In genomic region chr14:30015471-30015870, GRCh38 we compare ENCODE assay signal across 19 cellular contexts.
DNase-seq lines count a peak whose midpoint lies in the region; ATAC-seq and TF ChIP-seq lines count a peak whose summit lies in the region.
"Had no signal": no experiment of that assay in that cellular context is flagged by ENCODE, and none has a peak within 500 bp of the region (broad histone marks: within the 10 kb centered on the region; RNA-seq: fewer than 3 reads in every experiment).

No MANE protein-coding gene starts in this region.

- H3K9ac ChIP-seq in IMR-90 (ENCODE audit: low read depth, low read length), result no peak overlapping the region
- H3K9ac ChIP-seq: BLaER1 treated with 17β-estradiol and CSF1 and Interleukin-3, amounts not matched to agents 10 nM and 100 nM; KMS-11 had no signal

- no peak overlapping the region for H4K8ac ChIP-seq in IMR-90 (ENCODE audit: low read depth in 2 of 2, low read length in 2 of 2)

- DNase-seq in ELR (ENCODE audit: low read depth) (peak; percentile 3), IMR-90 (peak; percentile 30), fibroblast of mammary gland (ENCODE audit: low read depth) (peak; percentile 20), osteoblast (ENCODE audit: insufficient read length, low spot score, missing footprints) (no peak), prostate gland (ENCODE audit: low spot score) (no peak), hypothalamus (lab: John Stamatoyannopoulos, UW) (no peak), NCI-H2081 treated with DMSO at 0.1 percent for 48 hours (lab: John Stamatoyannopoulos, UW) (no peak), Peyer's patch (no peak)
- DNase-seq: AML-193; CD4-positive, alpha-beta T cell; GDM1; MM.1S; NCI-H2029; NCI-H446 treated with DMSO at 0.1 percent for 48 hours; NCI-H526 treated with DMSO at 0.1 percent for 48 hours; SHP77 treated with DMSO at 0.1 percent for 48 hours had no signal

- H3K27me3 ChIP-seq in IMR-90 (ENCODE audit: control insufficient read depth, insufficient read depth, low read length), result no peaks in the 10 kb centered on the region
- H3K27me3 ChIP-seq in osteoblast (ENCODE audit: insufficient read depth, low read length), result no peaks in the 10 kb centered on the region
- no peaks in the 10 kb centered on the region for H3K27me3 ChIP-seq in prostate gland (replicated peaks; ENCODE audit: insufficient read depth)
- H3K27me3 ChIP-seq in Peyer's patch, result no peaks in the 10 kb centered on the region
- H3K27me3 ChIP-seq: BLaER1 treated with 17β-estradiol and CSF1 and Interleukin-3, amounts not matched to agents 10 nM and 100 nM had no signal

- peak; percentile 24; the same call in 1 of the 2 replicates for ATAC-seq in IMR-90 (ENCODE audit: low read depth)

- TF ChIP-seq POLR2A in IMR-90 (IDR thresholded peaks at IDR 0.05; ENCODE audit: low read depth, low read length) (no peak), prostate gland (IDR thresholded peaks at IDR 0.05) (no peak), Peyer's patch (IDR thresholded peaks at IDR 0.05) (no peak)

- H3K4me3 ChIP-seq in IMR-90 (ENCODE audit: insufficient read depth, low read depth, low read length) (no peak overlapping the region), fibroblast of mammary gland (ENCODE audit: control insufficient read depth, low read depth, low read length) (no peak overlapping the region), osteoblast (ENCODE audit: insufficient read depth, low read length) (no peak overlapping the region), prostate gland (no peak overlapping the region), Peyer's patch (no peak overlapping the region)
- H3K4me3 ChIP-seq: BLaER1 treated with 17β-estradiol and CSF1 and Interleukin-3, amounts not matched to agents 10 nM and 100 nM had no signal

- H4K91ac ChIP-seq in IMR-90 (ENCODE audit: insufficient read depth, low read depth, low read length), result no peak overlapping the region

- H3K4ac ChIP-seq in IMR-90 (ENCODE audit: low read depth, low read length), result no peak overlapping the region

- H3K36me3 ChIP-seq in IMR-90 (ENCODE audit: control insufficient read depth, insufficient read depth, low read length) (no peaks in the 10 kb centered on the region), osteoblast (ENCODE audit: insufficient read depth, low read length) (no peaks in the 10 kb centered on the region), prostate gland (no peaks in the 10 kb centered on the region), Peyer's patch (no peaks in the 10 kb centered on the region)
- H3K36me3 ChIP-seq: BLaER1 treated with 17β-estradiol and CSF1 and Interleukin-3, amounts not matched to agents 10 nM and 100 nM had no signal

- POLR2A ChIA-PET in IMR-90 (lab: Charles Lee; ENCODE audit: unreplicated experiment), result no interaction called here

- H3K18ac ChIP-seq in IMR-90 (ENCODE audit: low read depth, low read length), result no peak overlapping the region

- H3K4me1 ChIP-seq in IMR-90 (ENCODE audit: control insufficient read depth, insufficient read depth, low read length), result no peaks in the 10 kb centered on the region; the same call in 1 of the 2 replicates
- peaks cover 12% of the 10 kb centered on the region for H3K4me1 ChIP-seq in osteoblast (ENCODE audit: insufficient read depth, low read length)
- H3K4me1 ChIP-seq in prostate gland (replicated peaks), result no peaks in the 10 kb centered on the region
- no peaks in the 10 kb centered on the region for H3K4me1 ChIP-seq in Peyer's patch
- H3K4me1 ChIP-seq: BLaER1 treated with 17β-estradiol and CSF1 and Interleukin-3, amounts not matched to agents 10 nM and 100 nM had no signal

- H2BK15ac ChIP-seq in IMR-90 (ENCODE audit: low read depth, low read length), result no peak overlapping the region

- H2AFZ ChIP-seq in IMR-90 (replicated peaks; ENCODE audit: low read length, poor library complexity), result no peak overlapping the region
- no peak overlapping the region for H2AFZ ChIP-seq in osteoblast (ENCODE audit: low read length)

- H2BK5ac ChIP-seq in IMR-90 (ENCODE audit: low read depth, low read length, poor library complexity, severe bottlenecking), result no peak overlapping the region

- no CpG with 5 or more reads among the region's 1 CpG for WGBS in IMR-90 (ENCODE audit: extremely low coverage in 2 of 2, insufficient read length in 1 of 2), 2 experiments
- 88% methylated on average over 1 of the region's 1 CpG for WGBS in prostate gland

- in situ Hi-C loops in IMR-90 (cut with MboI; ENCODE audit: low sequenced_read_pairs), result loop anchor here (25.0 kb wide), 1 partner anchor 1253 kb away; the partner anchor contains the start of gene FOXG1

- H3K27ac ChIP-seq in IMR-90 (ENCODE audit: insufficient read depth, low read length) (no peak overlapping the region), osteoblast (ENCODE audit: low read depth, low read length) (peak overlapping the region; percentile 42), prostate gland (no peak overlapping the region), Peyer's patch (no peak overlapping the region)
- H3K27ac ChIP-seq: BLaER1 treated with 17β-estradiol and CSF1 and Interleukin-3, amounts not matched to agents 10 nM and 100 nM; KMS-11; RWPE1 had no signal

- no peaks in the 10 kb centered on the region for H3K9me1 ChIP-seq in IMR-90 (ENCODE audit: insufficient read depth, low read length)

- TF ChIP-seq CTCF in IMR-90 (conservative IDR thresholded peaks at IDR 0.05; ENCODE audit: low read depth, low read length) (no peak), fibroblast of mammary gland (conservative IDR thresholded peaks at IDR 0.05; ENCODE audit: control insufficient read depth, insufficient read depth, low read depth, low read length) (no peak), osteoblast (IDR thresholded peaks at IDR 0.05; ENCODE audit: extremely low read depth, low read depth, low read length) (no peak), prostate gland (IDR thresholded peaks at IDR 0.05) (no peak), Peyer's patch (IDR thresholded peaks at IDR 0.05) (no peak)

- CTCF ChIA-PET in IMR-90 (lab: Yijun Ruan, JAX), result no interaction called here

- no peak overlapping the region for H2AK9ac ChIP-seq in IMR-90 (replicated peaks; ENCODE audit: low read depth, low read length, poor library complexity)

- H3K4me2 ChIP-seq in IMR-90 (ENCODE audit: low read depth, low read length) (no peak overlapping the region), osteoblast (ENCODE audit: insufficient read depth, low read length) (no peak overlapping the region)
- H3K4me2 ChIP-seq: BLaER1 treated with 17β-estradiol and CSF1 and Interleukin-3, amounts not matched to agents 10 nM and 100 nM; KMS-11 had no signal

- H2BK20ac ChIP-seq in IMR-90 (ENCODE audit: low read depth, low read length), result no peak overlapping the region

- intact Hi-C loops in IMR-90 (cut with micrococcal nuclease), result no loop called here
- intact Hi-C loops in prostate gland (cut with DNase I), result no loop called here

- no peak for TF ChIP-seq RAD21 in IMR-90 (IDR thresholded peaks at IDR 0.05; ENCODE audit: low read length)

- BruUV-seq in IMR-90 (replicated peaks; lab: Mats Ljungman, UMichigan), result no TSS peak

- no peaks in the 10 kb centered on the region for H3K79me2 ChIP-seq in osteoblast (ENCODE audit: insufficient read depth, low read length)

- H3K14ac ChIP-seq in IMR-90 (replicated peaks; ENCODE audit: low read depth, low read length), result no peak overlapping the region

- H2BK120ac ChIP-seq in IMR-90 (ENCODE audit: low read depth, low read length), result no peak overlapping the region

- H3K56ac ChIP-seq in IMR-90 (ENCODE audit: extremely low read depth, insufficient read depth, low read length), result no peak overlapping the region

- H4K20me1 ChIP-seq in IMR-90 (ENCODE audit: insufficient read depth, low read length), result no peaks in the 10 kb centered on the region
- no peaks in the 10 kb centered on the region for H4K20me1 ChIP-seq in osteoblast (ENCODE audit: insufficient read depth, low read length)
- H4K20me1 ChIP-seq: BLaER1 treated with 17β-estradiol and CSF1 and Interleukin-3, amounts not matched to agents 10 nM and 100 nM had no signal

- H2AK5ac ChIP-seq in IMR-90 (ENCODE audit: low read depth, low read length), result no peak overlapping the region

- H3K9me3 ChIP-seq in IMR-90 (ENCODE audit: control insufficient read depth, insufficient read depth, low read length) (no peaks in the 10 kb centered on the region), osteoblast (ENCODE audit: low read depth, low read length) (no peaks in the 10 kb centered on the region), prostate gland (no peaks in the 10 kb centered on the region), Peyer's patch (no peaks in the 10 kb centered on the region)
- H3K9me3 ChIP-seq: BLaER1 treated with 17β-estradiol and CSF1 and Interleukin-3, amounts not matched to agents 10 nM and 100 nM had no signal

- dilution Hi-C loops in IMR-90 (cut with HindIII; ENCODE audit: low sequenced_read_pairs, unreplicated experiment), result no loop called here

- no peak overlapping the region for H3K23ac ChIP-seq in IMR-90 (ENCODE audit: low read depth, low read length)

- no peaks in the 10 kb centered on the region for H3K79me1 ChIP-seq in IMR-90 (ENCODE audit: low read depth in 1 of 2, low read length in 2 of 2)

- no peak overlapping the region for H4K5ac ChIP-seq in IMR-90 (ENCODE audit: low read depth, low read length)

TF ChIP-seq in IMR-90, 13 proteins besides CTCF, POLR2A, EP300 and RAD21:
- TF ChIP-seq BHLHE40 (IDR thresholded peaks at IDR 0.05; ENCODE audit: low read depth, low read length), result no peak
- TF ChIP-seq MAZ (IDR thresholded peaks at IDR 0.05; ENCODE audit: borderline replicate concordance, low read depth, low read length), result no peak
- TF ChIP-seq RFX5 (IDR thresholded peaks at IDR 0.05; ENCODE audit: low read depth, low read length), result no peak
- no peak for TF ChIP-seq ELK1 (IDR thresholded peaks at IDR 0.05; ENCODE audit: borderline replicate concordance, low read depth, low read length)
- TF ChIP-seq RCOR1 (IDR thresholded peaks at IDR 0.05; ENCODE audit: insufficient replicate concordance, low read length), result no peak
- TF ChIP-seq MXI1 (IDR thresholded peaks at IDR 0.05; ENCODE audit: borderline replicate concordance, low read depth, low read length), result no peak
- TF ChIP-seq FOS (IDR thresholded peaks at IDR 0.05; ENCODE audit: low read depth, low read length), result no peak
- no peak for TF ChIP-seq CEBPB (IDR thresholded peaks at IDR 0.05; ENCODE audit: low read depth, low read length)

Comparison
In these comparisons a context has a peak if more than half of its experiments do, and no peak if none do; other contexts are left out.
1. DNase-seq: peak in ELR (single experiment), IMR-90 (single experiment) and fibroblast of mammary gland (single experiment); none in osteoblast (single experiment), prostate gland (single experiment), hypothalamus (0 of 51), NCI-H2081 treated with DMSO at 0.1 percent for 48 hours (single experiment) and Peyer's patch (0 of 3).